In the genomic region with DNA sequence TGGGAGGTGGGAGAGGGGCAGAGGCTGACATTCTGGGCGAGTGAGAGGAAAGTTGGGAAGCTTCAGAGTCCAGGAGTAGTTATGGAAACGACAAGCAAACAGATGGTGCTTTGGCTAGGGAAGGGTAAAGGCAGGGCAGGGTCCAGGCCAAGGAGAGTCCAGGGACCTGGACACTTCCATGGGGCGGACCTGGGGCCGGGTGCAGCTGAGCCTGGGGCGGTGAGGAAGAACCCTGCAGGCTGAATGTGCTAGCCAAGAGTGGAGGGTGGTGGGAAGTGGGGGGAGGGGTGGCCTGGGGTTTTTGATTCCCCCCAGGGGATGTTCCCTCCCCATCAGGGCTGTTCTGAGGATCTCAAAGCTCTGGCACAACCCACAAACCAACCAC, we compare ENCODE assay signal across 7 cellular contexts. TPM values are rescaled to one million over a fixed set of nuclear protein-coding genes. Genes with fewer than 3 reads are reported as not detected.
DNase-seq lines count a peak whose midpoint lies in the region; ATAC-seq and TF ChIP-seq lines count a peak whose summit lies in the region.

No MANE protein-coding gene starts in this region.

- DNase-seq in HFFc6 (no peak), immature natural killer cell (no peak), putamen (ENCODE audit: low spot score) (no peak), iPS-NIHi7 (ENCODE audit: extremely low spot score) (no peak)
- DNase-seq in stimulated activated naive CD8-positive, alpha-beta T cell treated with anti-CD3 and anti-CD28 coated beads, Interleukin-15, amount 100 ng/mL, for 72 hours, result no peak

- H3K36me3 Mint-ChIP-seq in HFFc6 (ENCODE audit: low read depth) (peaks cover 12% of the 10 kb centered on the region), immature natural killer cell (peaks cover 0 to 10% (median 6%) of the 10 kb centered on the region in 3 donors)
- no peaks in the 10 kb centered on the region for H3K36me3 Mint-ChIP-seq in activated naive CD8-positive, alpha-beta T cell

- H3K27ac Mint-ChIP-seq in HFFc6 (peak overlapping the region; percentile 88), immature natural killer cell (peak overlapping the region; percentile 89 to 97 (median 92))
- peak overlapping the region; percentile 86 for H3K27ac Mint-ChIP-seq in activated naive CD8-positive, alpha-beta T cell
- peak overlapping the region; percentile 53 to 95 for H3K27ac Mint-ChIP-seq in stimulated activated naive CD8-positive, alpha-beta T cell treated with anti-CD3 and anti-CD28 coated beads, Interleukin-15, amount 100 ng/mL, for 72 hours

- ATAC-seq in stimulated activated naive CD8-positive, alpha-beta T cell treated with anti-CD3 and anti-CD28 coated beads, Interleukin-15, amount 100 ng/mL, for 72 hours, result no peak
- ATAC-seq in HG03342 (IDR thresholded peaks at IDR 0.05; ENCODE audit: unreplicated experiment), result no peak

- peaks cover 56% of the 10 kb centered on the region for H3K4me1 Mint-ChIP-seq in HFFc6 (ENCODE audit: low read depth)
- peaks cover 61% of the 10 kb centered on the region for H3K4me1 Mint-ChIP-seq in activated naive CD8-positive, alpha-beta T cell (ENCODE audit: low read depth)
- peaks cover 69 to 73% of the 10 kb centered on the region in 2 donors for H3K4me1 Mint-ChIP-seq in immature natural killer cell
- peaks cover 63% of the 10 kb centered on the region for H3K4me1 Mint-ChIP-seq in stimulated activated naive CD8-positive, alpha-beta T cell treated with anti-CD3 and anti-CD28 coated beads, Interleukin-15, amount 100 ng/mL, for 72 hours

- TF ChIP-seq CTCF in HFFc6 (IDR thresholded peaks at IDR 0.05), result no peak

- H3K9me3 Mint-ChIP-seq in HFFc6 (no peaks in the 10 kb centered on the region), immature natural killer cell (no peaks in the 10 kb centered on the region)
- H3K9me3 Mint-ChIP-seq in activated naive CD8-positive, alpha-beta T cell (ENCODE audit: low read depth), result no peaks in the 10 kb centered on the region
- no peaks in the 10 kb centered on the region for H3K9me3 Mint-ChIP-seq in stimulated activated naive CD8-positive, alpha-beta T cell treated with anti-CD3 and anti-CD28 coated beads, Interleukin-15, amount 100 ng/mL, for 72 hours

- H3K27me3 Mint-ChIP-seq in HFFc6 (ENCODE audit: insufficient read depth), result peaks cover 2% of the 10 kb centered on the region
- H3K27me3 Mint-ChIP-seq in activated naive CD8-positive, alpha-beta T cell, result no peaks in the 10 kb centered on the region
- peaks cover 8 to 16% (median 15%) of the 10 kb centered on the region in 3 donors for H3K27me3 Mint-ChIP-seq in immature natural killer cell (ENCODE audit: low read depth in 3 of 3)
- no peaks in the 10 kb centered on the region for H3K27me3 Mint-ChIP-seq in stimulated activated naive CD8-positive, alpha-beta T cell treated with anti-CD3 and anti-CD28 coated beads, Interleukin-15, amount 100 ng/mL, for 72 hours

- H3K4me3 Mint-ChIP-seq in HFFc6, result peak overlapping the region; percentile 94
- peak overlapping the region; percentile 95 for H3K4me3 Mint-ChIP-seq in activated naive CD8-positive, alpha-beta T cell
- peak overlapping the region; percentile 89 to 97 (median 96) for H3K4me3 Mint-ChIP-seq in immature natural killer cell
- peak overlapping the region; percentile 86 to 98 for H3K4me3 Mint-ChIP-seq in stimulated activated naive CD8-positive, alpha-beta T cell treated with anti-CD3 and anti-CD28 coated beads, Interleukin-15, amount 100 ng/mL, for 72 hours

RNA-seq across cellular contexts. Expression of a gene that starts 2.6 kb away (rescaled TPM):
- 10 to 100 TPM; 66.4 to 78.5 (median 68.7) TPM for total RNA-seq in HFFc6 (2021; fragmentation: NEBNext Ultra II Directional; extraction: Animal tissue kit (Norgen Biotek cat#: 25700))
- 1 to 10 TPM in 1 of 3 donors, under 1 TPM in 2; 0.25 to 2.0 (median 0.66) TPM for polyA plus RNA-seq in immature natural killer cell

RNA-seq across cellular contexts. Expression of a gene that starts 17.9 kb away (rescaled TPM):
- 10 to 100 TPM in 4 of 6 experiments, 1 to 10 TPM in 2; 4.3 to 14.1 (median 11.4) TPM for total RNA-seq in HFFc6 (2021; fragmentation: NEBNext Ultra II Directional; extraction: Animal tissue kit (Norgen Biotek cat#: 25700))
- polyA plus RNA-seq in immature natural killer cell, result 1 to 10 TPM in 1 of 3 donors, not detected in 2; 1.2 TPM

RNA-seq across cellular contexts. Expression of a gene that starts 18.0 kb away (rescaled TPM):
- under 1 TPM; 0.28 to 0.91 (median 0.76) TPM for total RNA-seq in HFFc6 (2021; fragmentation: NEBNext Ultra II Directional; extraction: Animal tissue kit (Norgen Biotek cat#: 25700))
- polyA plus RNA-seq in immature natural killer cell, result not detected

RNA-seq across cellular contexts. Expression of a gene that starts 52.7 kb away (rescaled TPM):
- total RNA-seq in HFFc6 (2021; fragmentation: NEBNext Ultra II Directional; extraction: Animal tissue kit (Norgen Biotek cat#: 25700)), result 10 to 100 TPM; 26.6 to 35.6 (median 29.6) TPM
- polyA plus RNA-seq in immature natural killer cell, result 10 to 100 TPM; 36.5 to 54.5 (median 43.8) TPM

RNA-seq across cellular contexts. Expression of a gene that starts 53.6 kb away (rescaled TPM):
- 1,000 to 10,000 TPM; 4,948 to 7,804 (median 5,240) TPM for total RNA-seq in HFFc6 (2021; fragmentation: NEBNext Ultra II Directional; extraction: Animal tissue kit (Norgen Biotek cat#: 25700))
- not detected for polyA plus RNA-seq in immature natural killer cell
